Comparison of ENCODE assay signal across 8 cellular contexts in genomic region chrX:118974908-118975671, GRCh38. TPM values are rescaled to one million over a fixed set of nuclear protein-coding genes. Genes with fewer than 3 reads are reported as not detected.
DNase-seq lines count a peak whose midpoint lies in the region; ATAC-seq and TF ChIP-seq lines count a peak whose summit lies in the region.

No MANE protein-coding gene starts in this region.

- no peak overlapping the region for H2AK5ac ChIP-seq in neuronal stem cell (ENCODE audit: low read depth, low read length)

- peak; percentile 40 for ATAC-seq in GM19452 (IDR thresholded peaks at IDR 0.05; ENCODE audit: unreplicated experiment)

- H3K27me3 ChIP-seq in ACC112 (ENCODE audit: insufficient read depth, low read length) (peaks cover 27% of the 10 kb centered on the region), esophagus squamous epithelium (peaks cover 0 to 42% (median 0%) of the 10 kb centered on the region in 4 donors), neuronal stem cell (ENCODE audit: control insufficient read depth in 3 of 3, insufficient read depth in 3 of 3, low read depth in 1 of 3, low read length in 3 of 3) (peaks cover 2 to 87% (median 73%) of the 10 kb centered on the region in 3 experiments)

- no peaks in the 10 kb centered on the region for H3K79me1 ChIP-seq in neuronal stem cell (ENCODE audit: low read depth, low read length)

- H3K4me3 ChIP-seq in ACC112 (ENCODE audit: low read depth, low read length) (peak overlapping the region; percentile 76), esophagus squamous epithelium (peak overlapping the region; percentile 32 to 73 (median 52)), neuronal stem cell (ENCODE audit: low read length in 2 of 2) (peak overlapping the region in 1 of 2 donors; percentile 61), urinary bladder (ENCODE audit: low read depth, low read length) (peak overlapping the region; percentile 43)

- H2AFZ ChIP-seq in ACC112 (ENCODE audit: low read length, unreplicated experiment) (no peak overlapping the region), neuronal stem cell (ENCODE audit: low read length) (peak overlapping the region; percentile 87)

- no peak overlapping the region for H3K23ac ChIP-seq in neuronal stem cell (ENCODE audit: low read depth, low read length, poor library complexity)

- H3K9ac ChIP-seq in neuronal stem cell (ENCODE audit: low read depth, low read length, poor library complexity) = no peak overlapping the region

- H3K9me3 Mint-ChIP-seq in activated T-cell treated with anti-CD3 and anti-CD28 coated beads, Interleukin-2, amount 50 U/mL, for 24 hours = no peaks in the 10 kb centered on the region

- H3K36me3 Mint-ChIP-seq in activated T-cell treated with anti-CD3 and anti-CD28 coated beads, Interleukin-2, amount 50 U/mL, for 24 hours (ENCODE audit: low read depth) = peaks cover 12% of the 10 kb centered on the region

- peaks cover 9% of the 10 kb centered on the region for H3K4me1 ChIP-seq in ACC112 (ENCODE audit: control insufficient read depth, insufficient read depth, low read length, unreplicated experiment)
- peaks cover 0 to 41% (median 0%) of the 10 kb centered on the region in 3 donors for H3K4me1 ChIP-seq in esophagus squamous epithelium
- no peaks in the 10 kb centered on the region for H3K4me1 ChIP-seq in neuronal stem cell (ENCODE audit: control insufficient read depth in 2 of 2, insufficient read depth in 1 of 2, low read depth in 1 of 2, low read length in 2 of 2)
- H3K4me1 ChIP-seq in urinary bladder (ENCODE audit: insufficient read depth) = peaks cover 2% of the 10 kb centered on the region

- no peaks in the 10 kb centered on the region for H3K9me3 ChIP-seq in esophagus squamous epithelium
- no peaks in the 10 kb centered on the region for H3K9me3 ChIP-seq in neuronal stem cell (replicated peaks in 1 of 2; ENCODE audit: control insufficient read depth in 2 of 2, insufficient read depth in 1 of 2, low read depth in 1 of 2, low read length in 2 of 2)

- H3K4me1 Mint-ChIP-seq in activated T-cell treated with anti-CD3 and anti-CD28 coated beads, Interleukin-2, amount 50 U/mL, for 24 hours (ENCODE audit: low read depth) = peaks cover 23% of the 10 kb centered on the region

- no peak overlapping the region for H3K4ac ChIP-seq in neuronal stem cell (ENCODE audit: low read length)

- H4K91ac ChIP-seq in neuronal stem cell (ENCODE audit: low read depth, low read length, poor library complexity) = no peak overlapping the region

- H3K18ac ChIP-seq in neuronal stem cell (ENCODE audit: low read length) = no peak overlapping the region

- H2BK15ac ChIP-seq in neuronal stem cell (ENCODE audit: low read length) = no peak overlapping the region

- no peak for TF ChIP-seq CTCF in esophagus squamous epithelium (IDR thresholded peaks at IDR 0.05)

- no peak overlapping the region for H2BK5ac ChIP-seq in neuronal stem cell (ENCODE audit: low read length)

- WGBS in esophagus squamous epithelium, 2 donors = 77% methylated on average over 13 of the region's 82 CpGs; no CpG with 5 or more reads in 1 of the 2 donors
- WGBS in neuronal stem cell (ENCODE audit: extremely low coverage in 2 of 2, insufficient read length in 2 of 2, insufficient replicate concordance in 1 of 2), 2 donors = no CpG with 5 or more reads among the region's 82 CpGs
- WGBS in urinary bladder = under 1% methylated on average over 81 of the region's 82 CpGs

- H3K27ac Mint-ChIP-seq in activated T-cell treated with anti-CD3 and anti-CD28 coated beads, Interleukin-2, amount 50 U/mL, for 24 hours = peak overlapping the region; percentile 88

- no peak overlapping the region for H2BK12ac ChIP-seq in neuronal stem cell (ENCODE audit: low read length)

- no peak overlapping the region for H2BK120ac ChIP-seq in neuronal stem cell (ENCODE audit: low read depth, low read length)

- H3K4me2 ChIP-seq in neuronal stem cell (ENCODE audit: insufficient read depth, low read length, poor library complexity, severe bottlenecking) = peak overlapping the region; percentile 54

- H3K27ac ChIP-seq in ACC112 (ENCODE audit: low read depth, low read length) = no peak overlapping the region
- H3K27ac ChIP-seq in esophagus squamous epithelium = peak overlapping the region; percentile 34 to 85 (median 72)
- no peak overlapping the region for H3K27ac ChIP-seq in neuronal stem cell (replicated peaks; ENCODE audit: low read length)
- no peak overlapping the region for H3K27ac ChIP-seq in urinary bladder (ENCODE audit: low read depth)

- H3K36me3 ChIP-seq in ACC112 (ENCODE audit: insufficient read depth, low read length) (no peaks in the 10 kb centered on the region), esophagus squamous epithelium (no peaks in the 10 kb centered on the region), neuronal stem cell (replicated peaks in 1 of 2; ENCODE audit: control insufficient read depth in 2 of 2, insufficient read depth in 2 of 2, low read length in 2 of 2) (no peaks in the 10 kb centered on the region), urinary bladder (ENCODE audit: insufficient read depth) (no peaks in the 10 kb centered on the region)

- H4K8ac ChIP-seq in neuronal stem cell (ENCODE audit: low read depth, low read length) = no peak overlapping the region

- peak overlapping the region; percentile 79 for H3K4me3 Mint-ChIP-seq in activated T-cell treated with anti-CD3 and anti-CD28 coated beads, Interleukin-2, amount 50 U/mL, for 24 hours

- H3K79me2 ChIP-seq in ACC112 (ENCODE audit: control insufficient read depth, insufficient read depth, low read length, unreplicated experiment) = no peaks in the 10 kb centered on the region

- peaks cover 40% of the 10 kb centered on the region for H3K27me3 Mint-ChIP-seq in activated T-cell treated with anti-CD3 and anti-CD28 coated beads, Interleukin-2, amount 50 U/mL, for 24 hours

- TF ChIP-seq POLR2A in esophagus squamous epithelium (IDR thresholded peaks at IDR 0.05) = no peak

- intact Hi-C loops in esophagus squamous epithelium (cut with DNase I) = no loop called here

- no peak overlapping the region for H3K14ac ChIP-seq in neuronal stem cell (ENCODE audit: low read length)

- DNase-seq in NCI-H526 (lab: John Stamatoyannopoulos, UW) = peak; percentile 54 to 78
- DNase-seq in activated T-cell treated with anti-CD3 and anti-CD28 coated beads, Interleukin-2, amount 50 U/mL, for 24 hours = peak; percentile 71
- DNase-seq in esophagus squamous epithelium (lab: John Stamatoyannopoulos, UW) = no peak
- no peak for DNase-seq in neuronal stem cell (ENCODE audit: low spot score)
- DNase-seq in AG08395 (ENCODE audit: low spot score) = no peak

RNA-seq across cellular contexts. Expression of gene LONRF3, which starts 0.7 kb away (rescaled TPM):
- 1 to 10 TPM in 2 of 4 donors, under 1 TPM in 2; 0.27 to 4.8 (median 1.2) TPM for total RNA-seq in esophagus squamous epithelium
- polyA plus RNA-seq in neuronal stem cell (2013, experiment 1 of 2) = 0.06 TPM
- polyA plus RNA-seq in neuronal stem cell (2013, experiment 2 of 2) = 0.06 TPM
- total RNA-seq in urinary bladder = 3.4 TPM
- polyA plus RNA-seq in urinary bladder = 7.4 TPM

Comparison
In these comparisons a context has a peak if more than half of its experiments do, and no peak if none do; other contexts are left out.
1. H3K27ac ChIP-seq: peak in esophagus squamous epithelium (4 of 4); none in ACC112 (single experiment), neuronal stem cell (single experiment) and urinary bladder (single experiment).
2. DNase-seq: peak in NCI-H526 (2 of 2) and activated T-cell treated with anti-CD3 and anti-CD28 coated beads, Interleukin-2, amount 50 U/mL, for 24 hours (single experiment); none in esophagus squamous epithelium (single experiment), neuronal stem cell (single experiment) and AG08395 (single experiment).